Comparison of ENCODE assay signal across 1 cellular context in genomic region chr14:61695695-61696527, GRCh38.
TF ChIP-seq lines count a peak whose summit lies in the region.

No MANE protein-coding gene starts in this region.

TF ChIP-seq in H1, 55 proteins besides CTCF, POLR2A, EP300 and RAD21 (continued from another document):
- TF ChIP-seq GTF2F1 (IDR thresholded peaks at IDR 0.05; ENCODE audit: borderline replicate concordance, low read depth, low read length), result no peak
- no peak for TF ChIP-seq SIRT6 (IDR thresholded peaks at IDR 0.05; ENCODE audit: low read length)
